ENCODE assay signal across 12 cellular contexts in genomic region chr1:62625415-62625814, GRCh38. TPM values are rescaled to one million over a fixed set of nuclear protein-coding genes. Genes with fewer than 3 reads are reported as not detected.
A peak's percentile ranks its signal among the peaks of the same experiment; 100 is the strongest.
DNase-seq lines count a peak whose midpoint lies in the region; ATAC-seq and TF ChIP-seq lines count a peak whose summit lies in the region.
"Had no signal": no experiment of that assay in that cellular context is flagged by ENCODE, and none has a peak within 500 bp of the region (broad histone marks: within the 10 kb centered on the region; RNA-seq: fewer than 3 reads in every experiment).

No MANE protein-coding gene starts in this region.

- H3K27ac ChIP-seq in neural progenitor cell, result no peak overlapping the region
- H3K27ac ChIP-seq: BLaER1 had no signal

- H3K4me3 ChIP-seq in GM06990 (replicated peaks; ENCODE audit: low read depth, low read length), result no peak overlapping the region
- no peak overlapping the region for H3K4me3 ChIP-seq in neural progenitor cell
- H3K4me3 ChIP-seq: BLaER1 had no signal

- no peaks in the 10 kb centered on the region for H3K79me2 ChIP-seq in neural progenitor cell (ENCODE audit: low read depth)

- H3K9me3 Mint-ChIP-seq in activated T-helper 17 cell treated with anti-CD3 and anti-CD28 coated beads, Interleukin-2, amount 50 U/mL, for 72 hours, result no peaks in the 10 kb centered on the region
- H3K9me3 Mint-ChIP-seq in neural progenitor cell, result no peaks in the 10 kb centered on the region
- H3K9me3 Mint-ChIP-seq in activated CD4-positive, alpha-beta memory T cell treated with anti-CD3 and anti-CD28 coated beads for 36 hours, result no peaks in the 10 kb centered on the region

- CTCF ChIA-PET in activated CD4-positive, alpha-beta memory T cell treated with anti-CD3 and anti-CD28 coated beads for 36 hours (lab: Charles Lee), result interaction anchor here (0.6 to 1.1 kb wide), 2 partner anchors 95 to 121 kb away, joined by 3 read pairs; no protein-coding TSS in a partner anchor

- ATAC-seq in GM21360 (IDR thresholded peaks at IDR 0.05; ENCODE audit: unreplicated experiment) (peak; percentile 62), HG03378 (IDR thresholded peaks at IDR 0.05; ENCODE audit: unreplicated experiment) (peak; percentile 70)
- ATAC-seq in activated T-helper 17 cell treated with anti-CD3 and anti-CD28 coated beads, Interleukin-2, amount 50 U/mL, for 72 hours (replicated peaks), result peak; percentile 56
- ATAC-seq: left cardiac atrium had no signal

- H3K4me1 ChIP-seq in neural progenitor cell, result peaks cover 8% of the 10 kb centered on the region
- H3K4me1 ChIP-seq: BLaER1 had no signal

- H3K27ac Mint-ChIP-seq in activated T-helper 17 cell treated with anti-CD3 and anti-CD28 coated beads, Interleukin-2, amount 50 U/mL, for 72 hours, result peak overlapping the region; percentile 11
- H3K27ac Mint-ChIP-seq in neural progenitor cell, result no peak overlapping the region
- no peak overlapping the region for H3K27ac Mint-ChIP-seq in activated CD4-positive, alpha-beta memory T cell treated with anti-CD3 and anti-CD28 coated beads for 36 hours

- no peak for TF ChIP-seq CTCF in GM06990 (IDR thresholded peaks at IDR 0.05; ENCODE audit: insufficient read depth, low read length, poor library complexity, severe bottlenecking)
- TF ChIP-seq CTCF in neural progenitor cell (IDR thresholded peaks at IDR 0.05), result no peak

- peak; percentile 48 for DNase-seq in GM06990 (ENCODE audit: extremely low read depth, insufficient read length)
- DNase-seq in RPMI8226, result no peak
- DNase-seq in neural progenitor cell (ENCODE audit: low spot score), result no peak
- no peak for DNase-seq in activated CD4-positive, alpha-beta memory T cell treated with anti-CD3 and anti-CD28 coated beads for 36 hours
- no peak for DNase-seq in putamen (ENCODE audit: low spot score)
- DNase-seq: left cardiac atrium had no signal

- H3K27me3 ChIP-seq in GM06990 (replicated peaks; ENCODE audit: control insufficient read depth, insufficient read depth, low read length) (no peaks in the 10 kb centered on the region), neural progenitor cell (no peaks in the 10 kb centered on the region)
- H3K27me3 ChIP-seq: BLaER1 had no signal

- no peaks in the 10 kb centered on the region for H3K9me3 ChIP-seq in neural progenitor cell (ENCODE audit: low read depth)
- H3K9me3 ChIP-seq: BLaER1 had no signal

- H3K9ac ChIP-seq in neural progenitor cell, result no peak overlapping the region
- H3K9ac ChIP-seq: BLaER1 had no signal

- H3K4me1 Mint-ChIP-seq in activated T-helper 17 cell treated with anti-CD3 and anti-CD28 coated beads, Interleukin-2, amount 50 U/mL, for 72 hours, result no peaks in the 10 kb centered on the region
- no peaks in the 10 kb centered on the region for H3K4me1 Mint-ChIP-seq in neural progenitor cell
- H3K4me1 Mint-ChIP-seq in activated CD4-positive, alpha-beta memory T cell treated with anti-CD3 and anti-CD28 coated beads for 36 hours (ENCODE audit: low read depth), result peaks cover 9% of the 10 kb centered on the region

- intact Hi-C loops in activated CD4-positive, alpha-beta memory T cell treated with anti-CD3 and anti-CD28 coated beads for 36 hours (cut with micrococcal nuclease), result loop anchor here (2.0 kb wide), 1 partner anchor 63 kb away; the partner anchor contains the start of gene DOCK7

- no peak overlapping the region for H3K4me2 ChIP-seq in neural progenitor cell
- H3K4me2 ChIP-seq: BLaER1 had no signal

- no peaks in the 10 kb centered on the region for H3K27me3 Mint-ChIP-seq in activated T-helper 17 cell treated with anti-CD3 and anti-CD28 coated beads, Interleukin-2, amount 50 U/mL, for 72 hours
- H3K27me3 Mint-ChIP-seq in neural progenitor cell (ENCODE audit: insufficient read depth, low read depth), result no peaks in the 10 kb centered on the region
- H3K27me3 Mint-ChIP-seq in activated CD4-positive, alpha-beta memory T cell treated with anti-CD3 and anti-CD28 coated beads for 36 hours, result no peaks in the 10 kb centered on the region

- no peak overlapping the region for H3K4me3 Mint-ChIP-seq in activated T-helper 17 cell treated with anti-CD3 and anti-CD28 coated beads, Interleukin-2, amount 50 U/mL, for 72 hours
- no peak overlapping the region for H3K4me3 Mint-ChIP-seq in neural progenitor cell
- H3K4me3 Mint-ChIP-seq in activated CD4-positive, alpha-beta memory T cell treated with anti-CD3 and anti-CD28 coated beads for 36 hours, result no peak overlapping the region

- POLR2A ChIA-PET in activated CD4-positive, alpha-beta memory T cell treated with anti-CD3 and anti-CD28 coated beads for 36 hours (lab: Charles Lee), result no interaction called here

- no peaks in the 10 kb centered on the region for H3F3A ChIP-seq in neural progenitor cell (ENCODE audit: low read depth)

- H3K36me3 Mint-ChIP-seq in activated T-helper 17 cell treated with anti-CD3 and anti-CD28 coated beads, Interleukin-2, amount 50 U/mL, for 72 hours (ENCODE audit: low read depth), result peaks cover 21% of the 10 kb centered on the region
- H3K36me3 Mint-ChIP-seq in neural progenitor cell, result peaks cover 26% of the 10 kb centered on the region
- H3K36me3 Mint-ChIP-seq in activated CD4-positive, alpha-beta memory T cell treated with anti-CD3 and anti-CD28 coated beads for 36 hours, result peaks cover 13% of the 10 kb centered on the region

- no peak overlapping the region for H2AFZ ChIP-seq in neural progenitor cell (replicated peaks)

- H3K36me3 ChIP-seq in GM06990 (ENCODE audit: control insufficient read depth, insufficient read depth, low read length) (no peaks in the 10 kb centered on the region), neural progenitor cell (peaks cover 6% of the 10 kb centered on the region)

- no peaks in the 10 kb centered on the region for H4K20me1 ChIP-seq in neural progenitor cell (ENCODE audit: low read depth)
- H4K20me1 ChIP-seq: BLaER1 had no signal

RNA-seq across cellular contexts. Expression of gene ANGPTL3, which starts 28.1 kb away (rescaled TPM):
- not detected for total RNA-seq in activated T-helper 17 cell treated with anti-CD3 and anti-CD28 coated beads, Interleukin-2, amount 50 U/mL, for 72 hours
- not detected in 2 replicates for total RNA-seq in neural progenitor cell (ENCODE audit: low replicate concordance)
- not detected for total RNA-seq in activated CD4-positive, alpha-beta memory T cell treated with anti-CD3 and anti-CD28 coated beads for 36 hours
- total RNA-seq: activated CD8-positive, alpha-beta memory T cell treated with anti-CD3 and anti-CD28 coated beads for 36 hours; left cardiac atrium; pulmonary artery endothelial cell had no signal
